Comparison of ENCODE assay signal across 8 cellular contexts in genomic region chr3:97763586-97764148, GRCh38. TPM values are rescaled to one million over a fixed set of nuclear protein-coding genes. Genes with fewer than 3 reads are reported as not detected.
DNase-seq lines count a peak whose midpoint lies in the region; ATAC-seq and TF ChIP-seq lines count a peak whose summit lies in the region.

No MANE protein-coding gene starts in this region.

- H3K27me3 ChIP-seq in endodermal cell (ENCODE audit: control insufficient read depth, insufficient read depth, low read length, poor library complexity, severe bottlenecking) = no peaks in the 10 kb centered on the region
- H3K27me3 ChIP-seq in parathyroid adenoma (ENCODE audit: control insufficient read depth, insufficient read depth, low read length) = no peaks in the 10 kb centered on the region

- peaks cover 24% of the 10 kb centered on the region for H3K4me1 Mint-ChIP-seq in endodermal cell

- no peaks in the 10 kb centered on the region for H3K27me3 Mint-ChIP-seq in endodermal cell (ENCODE audit: insufficient read depth)

- TF ChIP-seq CTCF in GM12875 (IDR thresholded peaks at IDR 0.05; ENCODE audit: borderline replicate concordance, insufficient read depth, low read depth, low read length) (no peak), endodermal cell (conservative IDR thresholded peaks at IDR 0.05) (no peak), parathyroid adenoma (IDR thresholded peaks at IDR 0.05) (no peak)

- peak; percentile 70 for DNase-seq in NCI-H69 (lab: John Stamatoyannopoulos, UW)
- peak; percentile 37 for DNase-seq in endodermal cell
- DNase-seq in NCI-H2029 treated with DMSO at 0.1 percent for 48 hours (lab: John Stamatoyannopoulos, UW) = no peak
- DNase-seq in KG1 (lab: John Stamatoyannopoulos, UW) = no peak

- peak overlapping the region; percentile 87 for H3K4me3 ChIP-seq in GM12875 (ENCODE audit: low read depth, low read length)
- H3K4me3 ChIP-seq in endodermal cell (ENCODE audit: low read length) = peak overlapping the region; percentile 90
- peak overlapping the region; percentile 98 for H3K4me3 ChIP-seq in parathyroid adenoma (ENCODE audit: low read depth, low read length)

- H3K4me2 ChIP-seq in parathyroid adenoma (ENCODE audit: low read length) = peak overlapping the region; percentile 68

- H3K4me3 Mint-ChIP-seq in endodermal cell = peak overlapping the region; percentile 94

- H3K9ac ChIP-seq in endodermal cell (ENCODE audit: extremely low read depth, low read length, poor library complexity, severe bottlenecking) (peak overlapping the region; percentile 43), parathyroid adenoma (no peak overlapping the region)

- H3K36me3 Mint-ChIP-seq in endodermal cell (ENCODE audit: low read depth) = no peaks in the 10 kb centered on the region

- H3K79me2 ChIP-seq in parathyroid adenoma = no peaks in the 10 kb centered on the region

- no peaks in the 10 kb centered on the region for H3K4me1 ChIP-seq in endodermal cell (ENCODE audit: control insufficient read depth, insufficient read depth, low read length)
- H3K4me1 ChIP-seq in parathyroid adenoma = peaks cover 7% of the 10 kb centered on the region

- peaks cover 2% of the 10 kb centered on the region for H3K36me3 ChIP-seq in endodermal cell (ENCODE audit: control insufficient read depth, insufficient read depth, low read length)
- H3K36me3 ChIP-seq in parathyroid adenoma (ENCODE audit: control insufficient read depth, insufficient read depth, low read length) = no peaks in the 10 kb centered on the region

- H3K27ac Mint-ChIP-seq in endodermal cell = peak overlapping the region; percentile 95

- H3K27ac ChIP-seq in endodermal cell (ENCODE audit: low read depth, low read length) (peak overlapping the region; percentile 64), parathyroid adenoma (no peak overlapping the region)

- H2AFZ ChIP-seq in parathyroid adenoma = peak overlapping the region; percentile 80

- no peaks in the 10 kb centered on the region for H3K9me3 Mint-ChIP-seq in endodermal cell

- no peak for ATAC-seq in HG03442 (IDR thresholded peaks at IDR 0.05; ENCODE audit: unreplicated experiment)
- ATAC-seq in GM21619 (IDR thresholded peaks at IDR 0.05; ENCODE audit: unreplicated experiment) = no peak

- H3K9me3 ChIP-seq in endodermal cell (ENCODE audit: control insufficient read depth, low read length) (no peaks in the 10 kb centered on the region), parathyroid adenoma (ENCODE audit: control insufficient read depth, low read length) (no peaks in the 10 kb centered on the region)

- WGBS in endodermal cell (ENCODE audit: insufficient coverage in 1 of 2, insufficient read length in 1 of 2), 2 experiments = 48 to 63% methylated on average over 6 to 11 of the region's 11 CpGs

RNA-seq across cellular contexts. Expression of gene ARL6, which starts 0.9 kb away (rescaled TPM):
- total RNA-seq in endodermal cell = 10 to 100 TPM; 11.1 to 15.7 TPM
- polyA plus RNA-seq in endodermal cell (2013, experiment 1 of 2) = 10.2 TPM
- 12.0 TPM for polyA plus RNA-seq in endodermal cell (2013, experiment 2 of 2)

RNA-seq across cellular contexts. Expression of gene CRYBG3, which starts 58.1 kb away (rescaled TPM):
- 10 to 100 TPM in 1 of 2 donors, 1 to 10 TPM in 1; 9.7 to 10.8 TPM for total RNA-seq in endodermal cell
- polyA plus RNA-seq in endodermal cell (2013, experiment 1 of 2) = 7.0 TPM
- 7.4 TPM for polyA plus RNA-seq in endodermal cell (2013, experiment 2 of 2)

Comparison
In these comparisons a context has a peak if more than half of its experiments do, and no peak if none do; other contexts are left out.
1. DNase-seq: peak in NCI-H69 (single experiment) and endodermal cell (single experiment); none in NCI-H2029 treated with DMSO at 0.1 percent for 48 hours (single experiment) and KG1 (single experiment).
2. Peak in every context shown above with its lines, with median percentiles within 50 percentile points of each other: H3K4me3 ChIP-seq.